ENCODE assay signal across 21 cellular contexts in genomic region chr4:150252741-150253140, GRCh38.
"Had no signal": no experiment of that assay in that cellular context is flagged by ENCODE, and none has a peak within 500 bp of the region (broad histone marks: within the 10 kb centered on the region; RNA-seq: fewer than 3 reads in every experiment).

No MANE protein-coding gene starts in this region.

- H3K27me3 Mint-ChIP-seq: activated naive CD8-positive, alpha-beta T cell treated with anti-CD3 and anti-CD28 coated beads for 36 hours; activated T-helper 17 cell treated with anti-CD3 and anti-CD28 coated beads, Interleukin-2, amount 50 U/mL, for 72 hours; dendritic cell treated with granulocyte-macrophage colony-stimulating factor and Interleukin-4, amounts not matched to agents 40 ng/mL and 50 ng/mL, for 4 days; stimulated activated naive B cell treated with anti-CD40 and anti-IgM and Interleukin-4, amounts not matched to agents 10 μg/mL and 1 μg/mL and 100 μg/mL, for 72 hours; T-cell had no signal

- ATAC-seq: activated CD8-positive, alpha-beta T cell treated with anti-CD3 and anti-CD28 coated beads, Interleukin-2, amount 10 ng/mL, durations not matched to agents 7 days and 5 days; activated T-helper 17 cell treated with anti-CD3 and anti-CD28 coated beads, Interleukin-2, amount 50 U/mL, for 72 hours; heart left ventricle; left ventricle myocardium superior; sciatic nerve; stimulated activated naive B cell treated with anti-CD40 and anti-IgM and Interleukin-4, amounts not matched to agents 10 μg/mL and 1 μg/mL and 100 μg/mL, for 72 hours; T-cell had no signal

- DNase-seq: activated CD4-positive, alpha-beta T cell treated with anti-CD3 and anti-CD28 coated beads, Interleukin-2, amount 50 U/mL, for 1 hour; activated CD4-positive, CD25-positive, alpha-beta regulatory T cell treated with anti-CD3 and anti-CD28 coated beads, Interleukin-2, amount 50 U/mL, for 72 hours; activated CD8-positive, alpha-beta T cell treated with anti-CD3 and anti-CD28 coated beads, Interleukin-2, amount 10 ng/mL, durations not matched to agents 7 days and 5 days; activated naive CD8-positive, alpha-beta T cell treated with anti-CD3 and anti-CD28 coated beads for 36 hours; effector memory CD4-positive, alpha-beta T cell; heart left ventricle; left ventricle myocardium superior; occipital lobe; posterior cingulate gyrus; stimulated activated CD4-positive, alpha-beta T cell treated with anti-CD3 and anti-CD28 coated beads, Interleukin-15, amount 100 ng/mL, for 24 hours; stimulated activated CD8-positive, alpha-beta memory T cell treated with anti-CD3 and anti-CD28 coated beads, Interleukin-4, amount 100 ng/mL, for 48 hours; stimulated activated naive B cell treated with anti-CD40 and anti-IgM and Interleukin-4, amounts not matched to agents 10 μg/mL and 1 μg/mL and 100 μg/mL, for 72 hours; T-cell; thyroid gland; WERI-Rb-1 had no signal

- H3K4me2 ChIP-seq: smooth muscle cell had no signal

- H3K27ac Mint-ChIP-seq: activated CD8-positive, alpha-beta T cell treated with anti-CD3 and anti-CD28 coated beads, Interleukin-2, amount 10 ng/mL, durations not matched to agents 7 days and 5 days; activated naive CD8-positive, alpha-beta T cell treated with anti-CD3 and anti-CD28 coated beads for 36 hours; dendritic cell treated with granulocyte-macrophage colony-stimulating factor and Interleukin-4, amounts not matched to agents 40 ng/mL and 50 ng/mL, for 4 days; stimulated activated naive B cell treated with anti-CD40 and anti-IgM and Interleukin-4, amounts not matched to agents 10 μg/mL and 1 μg/mL and 100 μg/mL, for 72 hours; T-cell; T-helper 2 cell treated with Interferon-gamma antibody and Interleukin-4, amounts not matched to agents 5 μg/mL and 100 μg/mL, for 36 hours had no signal

- H3K27me3 ChIP-seq: heart left ventricle, thyroid gland had no signal

- H3K4me3 Mint-ChIP-seq: activated CD8-positive, alpha-beta T cell treated with anti-CD3 and anti-CD28 coated beads, Interleukin-2, amount 10 ng/mL, durations not matched to agents 7 days and 5 days; activated naive CD8-positive, alpha-beta T cell treated with anti-CD3 and anti-CD28 coated beads for 36 hours; activated T-helper 17 cell treated with anti-CD3 and anti-CD28 coated beads, Interleukin-2, amount 50 U/mL, for 72 hours; dendritic cell treated with granulocyte-macrophage colony-stimulating factor and Interleukin-4, amounts not matched to agents 40 ng/mL and 50 ng/mL, for 4 days; nephron; stimulated activated naive B cell treated with anti-CD40 and anti-IgM and Interleukin-4, amounts not matched to agents 10 μg/mL and 1 μg/mL and 100 μg/mL, for 72 hours; T-cell; T-helper 2 cell treated with Interferon-gamma antibody and Interleukin-4, amounts not matched to agents 5 μg/mL and 100 μg/mL, for 36 hours had no signal

- H3K9me3 ChIP-seq: heart left ventricle, thyroid gland had no signal

- H3K36me3 Mint-ChIP-seq: activated naive CD8-positive, alpha-beta T cell treated with anti-CD3 and anti-CD28 coated beads for 36 hours; T-cell had no signal

- H3K9me3 Mint-ChIP-seq: activated naive CD8-positive, alpha-beta T cell treated with anti-CD3 and anti-CD28 coated beads for 36 hours; activated T-helper 17 cell treated with anti-CD3 and anti-CD28 coated beads, Interleukin-2, amount 50 U/mL, for 72 hours; dendritic cell treated with granulocyte-macrophage colony-stimulating factor and Interleukin-4, amounts not matched to agents 40 ng/mL and 50 ng/mL, for 4 days; nephron; stimulated activated naive B cell treated with anti-CD40 and anti-IgM and Interleukin-4, amounts not matched to agents 10 μg/mL and 1 μg/mL and 100 μg/mL, for 72 hours; T-cell; T-helper 2 cell treated with Interferon-gamma antibody and Interleukin-4, amounts not matched to agents 5 μg/mL and 100 μg/mL, for 36 hours had no signal

- H3K27ac ChIP-seq: thyroid gland, WERI-Rb-1 had no signal

- H3K4me1 ChIP-seq: thyroid gland had no signal

- H3K4me1 Mint-ChIP-seq: activated naive CD8-positive, alpha-beta T cell treated with anti-CD3 and anti-CD28 coated beads for 36 hours; activated T-helper 17 cell treated with anti-CD3 and anti-CD28 coated beads, Interleukin-2, amount 50 U/mL, for 72 hours; stimulated activated naive B cell treated with anti-CD40 and anti-IgM and Interleukin-4, amounts not matched to agents 10 μg/mL and 1 μg/mL and 100 μg/mL, for 72 hours; T-cell had no signal

- H3K4me3 ChIP-seq: heart left ventricle, smooth muscle cell, thyroid gland had no signal
